ENCODE assay signal across 1 cellular context in genomic region chr1:221098462-221099406, GRCh38.
TF ChIP-seq lines count a peak whose summit lies in the region.

No MANE protein-coding gene starts in this region.

TF ChIP-seq in HepG2, 621 proteins besides CTCF, POLR2A, EP300 and RAD21 (continued from another document):
- TF ChIP-seq, protein P1, sequence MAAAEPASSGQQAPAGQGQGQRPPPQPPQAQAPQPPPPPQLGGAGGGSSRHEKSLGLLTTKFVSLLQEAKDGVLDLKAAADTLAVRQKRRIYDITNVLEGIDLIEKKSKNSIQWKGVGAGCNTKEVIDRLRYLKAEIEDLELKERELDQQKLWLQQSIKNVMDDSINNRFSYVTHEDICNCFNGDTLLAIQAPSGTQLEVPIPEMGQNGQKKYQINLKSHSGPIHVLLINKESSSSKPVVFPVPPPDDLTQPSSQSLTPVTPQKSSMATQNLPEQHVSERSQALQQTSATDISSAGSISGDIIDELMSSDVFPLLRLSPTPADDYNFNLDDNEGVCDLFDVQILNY (CRISPR knock-in tag; conservative IDR thresholded peaks at IDR 0.05), result no peak
- TF ChIP-seq TP53 (CRISPR knock-in tag; conservative IDR thresholded peaks at IDR 0.05), result no peak
- TF ChIP-seq MTF2 (CRISPR knock-in tag; IDR thresholded peaks at IDR 0.05; ENCODE audit: borderline replicate concordance), result no peak
- TF ChIP-seq, protein P2, sequence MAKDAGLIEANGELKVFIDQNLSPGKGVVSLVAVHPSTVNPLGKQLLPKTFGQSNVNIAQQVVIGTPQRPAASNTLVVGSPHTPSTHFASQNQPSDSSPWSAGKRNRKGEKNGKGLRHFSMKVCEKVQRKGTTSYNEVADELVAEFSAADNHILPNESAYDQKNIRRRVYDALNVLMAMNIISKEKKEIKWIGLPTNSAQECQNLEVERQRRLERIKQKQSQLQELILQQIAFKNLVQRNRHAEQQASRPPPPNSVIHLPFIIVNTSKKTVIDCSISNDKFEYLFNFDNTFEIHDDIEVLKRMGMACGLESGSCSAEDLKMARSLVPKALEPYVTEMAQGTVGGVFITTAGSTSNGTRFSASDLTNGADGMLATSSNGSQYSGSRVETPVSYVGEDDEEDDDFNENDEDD (CRISPR knock-in tag; IDR thresholded peaks at IDR 0.05; ENCODE audit: borderline replicate concordance), result no peak
- no peak for TF ChIP-seq ZNF713 (CRISPR knock-in tag; IDR thresholded peaks at IDR 0.05)
